Comparison of ENCODE assay signal across 22 cellular contexts in genomic region chr5:60851681-60852080, GRCh38. TPM values are rescaled to one million over a fixed set of nuclear protein-coding genes. Genes with fewer than 3 reads are reported as not detected.
DNase-seq lines count a peak whose midpoint lies in the region; ATAC-seq and TF ChIP-seq lines count a peak whose summit lies in the region.
"Had no signal": no experiment of that assay in that cellular context is flagged by ENCODE, and none has a peak within 500 bp of the region (broad histone marks: within the 10 kb centered on the region; RNA-seq: fewer than 3 reads in every experiment).

No MANE protein-coding gene starts in this region.

- DNase-seq in GM23248 (peak; percentile 9), RPMI7951 (ENCODE audit: low read depth) (peak; percentile 9), epithelial cell of esophagus (ENCODE audit: low read depth) (peak; percentile 38), renal cortical epithelial cell (ENCODE audit: low read depth) (peak; percentile 62), left lobe of liver (ENCODE audit: low spot score) (no peak), hepatocyte (ENCODE audit: low spot score) (no peak), T1000 (lab: John Stamatoyannopoulos, UW) (no peak)
- DNase-seq: Calu3; CD8-positive, alpha-beta memory T cell; DMS79 treated with DMSO at 0.1 percent for 48 hours; Karpas-422; NCI-H1105; NCI-H1436 treated with DMSO at 0.1 percent for 48 hours; NCI-H187 treated with DMSO at 0.1 percent for 48 hours; NCI-H2171 treated with DMSO at 0.1 percent for 48 hours; NCI-H524 treated with DMSO at 0.1 percent for 48 hours; NCI-H774; NK-92 treated with Interleukin-12 subunit alpha and Interleukin-12 subunit beta, amount 100 ng/mL, for 24 hours; PC-9; SHP77 had no signal

- 0 to 30% methylated on average over 1 of the region's 1 CpG for WGBS in GM23248 (ENCODE audit: low coverage in 1 of 2, low lambda C conversion rate in 2 of 2, missing lambda C conversion rate in 2 of 2), 2 experiments
- WGBS in hepatocyte (ENCODE audit: low lambda C conversion rate, missing lambda C conversion rate) = 86% methylated on average over 1 of the region's 1 CpG

- H4K20me1 ChIP-seq in GM23248 (ENCODE audit: insufficient read depth) = no peaks in the 10 kb centered on the region
- H4K20me1 ChIP-seq in hepatocyte (ENCODE audit: insufficient read depth, poor library complexity, severe bottlenecking) = no peaks in the 10 kb centered on the region

- H3K4me1 ChIP-seq in GM23248 (ENCODE audit: insufficient read depth) (no peaks in the 10 kb centered on the region), hepatocyte (ENCODE audit: insufficient read depth) (no peaks in the 10 kb centered on the region)

- H3K27ac ChIP-seq in GM23248 (no peak overlapping the region), hepatocyte (no peak overlapping the region)
- H3K27ac ChIP-seq: PC-9, RWPE1 had no signal

- no peak overlapping the region for H3K4me3 ChIP-seq in GM23248
- no peak overlapping the region for H3K4me3 ChIP-seq in epithelial cell of esophagus (ENCODE audit: low read length)
- no peak overlapping the region for H3K4me3 ChIP-seq in hepatocyte
- H3K4me3 ChIP-seq: PC-9 had no signal

- no peak overlapping the region for H3K9ac ChIP-seq in GM23248

- H3K9me3 ChIP-seq in GM23248 (ENCODE audit: low read depth) (no peaks in the 10 kb centered on the region), hepatocyte (ENCODE audit: low read depth) (no peaks in the 10 kb centered on the region)

- H3K9me2 ChIP-seq in GM23248 (ENCODE audit: insufficient read depth) = no peaks in the 10 kb centered on the region
- H3K9me2 ChIP-seq in hepatocyte (replicated peaks; ENCODE audit: insufficient read depth) = no peaks in the 10 kb centered on the region

- H2AFZ ChIP-seq in GM23248 (no peak overlapping the region), hepatocyte (no peak overlapping the region)
- H2AFZ ChIP-seq: PC-9 had no signal

- no peak for ATAC-seq in left lobe of liver
- ATAC-seq: HCT116 had no signal

- no peaks in the 10 kb centered on the region for H3K79me2 ChIP-seq in GM23248 (ENCODE audit: insufficient read depth)
- H3K79me2 ChIP-seq in hepatocyte = no peaks in the 10 kb centered on the region

- H3K4me2 ChIP-seq in GM23248 (ENCODE audit: unreplicated experiment) (no peak overlapping the region), hepatocyte (no peak overlapping the region)
- H3K4me2 ChIP-seq: PC-9 had no signal

- no peaks in the 10 kb centered on the region for H3F3A ChIP-seq in GM23248 (ENCODE audit: insufficient read depth)

- in situ Hi-C loops in GM23248 (cut with MboI) = no loop called here

- H3K36me3 ChIP-seq in GM23248 (ENCODE audit: low read depth) (no peaks in the 10 kb centered on the region), hepatocyte (replicated peaks; ENCODE audit: insufficient read depth, low read depth) (no peaks in the 10 kb centered on the region)

- TF ChIP-seq CTCF in epithelial cell of esophagus (IDR thresholded peaks at IDR 0.05; ENCODE audit: insufficient read depth, low read depth, low read length, missing control alignments) (no peak), hepatocyte (IDR thresholded peaks at IDR 0.05; ENCODE audit: poor library complexity) (no peak)

- H3K27me3 ChIP-seq in GM23248 (replicated peaks; ENCODE audit: insufficient read depth) (peaks cover 5% of the 10 kb centered on the region), hepatocyte (peaks cover 3% of the 10 kb centered on the region)

RNA-seq across cellular contexts. Expression of gene ELOVL7, which starts 7.6 kb away (rescaled TPM):
- not detected in 2 replicates for total RNA-seq in GM23248 (2014; rRNA removed; shearing (Covaris generic))
- 0.28 TPM in 1 of 2 replicates, not detected in the other for polyA plus RNA-seq in GM23248 (2016; fragmentation: Nextera tagmentation; extraction: Ambion mirVana)
- 0.10 TPM in 1 of 2 replicates, not detected in the other for total RNA-seq in RPMI7951 (2014; rRNA removed; shearing (Covaris generic))
- 17.5 and 27.3 TPM in 2 replicates for total RNA-seq in renal cortical epithelial cell
- 0.60 TPM for total RNA-seq in left lobe of liver
- total RNA-seq in hepatocyte = 33.0 and 41.8 TPM in 2 replicates
- 9.9 and 15.2 TPM in 2 replicates for polyA plus RNA-seq in hepatocyte
- polyA plus RNA-seq: CD8-positive, alpha-beta memory T cell had no signal

Comparison
In these comparisons a context has a peak if more than half of its experiments do, and no peak if none do; other contexts are left out.
1. DNase-seq: peak in GM23248 (single experiment), RPMI7951 (single experiment), epithelial cell of esophagus (single experiment) and renal cortical epithelial cell (single experiment); none in left lobe of liver (single experiment), hepatocyte (single experiment) and T1000 (single experiment).
2. RNA of gene ELOVL7, which starts 7.6 kb away (total RNA-seq): 33.0 to 41.8 TPM in hepatocyte and 17.5 to 27.3 TPM in renal cortical epithelial cell; 0.60 TPM in left lobe of liver (single experiment), not detected in GM23248 and 0.10 TPM in RPMI7951; every median in the first group is over 10 times any median in the second.